Comparison of ENCODE assay signal across 7 cellular contexts in genomic region chr6:159151266-159151855, GRCh38. TPM values are rescaled to one million over a fixed set of nuclear protein-coding genes. Genes with fewer than 3 reads are reported as not detected.
DNase-seq lines count a peak whose midpoint lies in the region; ATAC-seq, FAIRE-seq and TF ChIP-seq lines count a peak whose summit lies in the region.

No MANE protein-coding gene starts in this region.

- TF ChIP-seq POLR2A in testis (IDR thresholded peaks at IDR 0.05): no peak

- H3K9me3 ChIP-seq in SJSA1 (replicated peaks): no peaks in the 10 kb centered on the region
- peaks cover 0 to 8% (median under 1%) of the 10 kb centered on the region in 4 donors for H3K9me3 ChIP-seq in liver (ENCODE audit: control insufficient read depth in 4 of 4, low read length in 3 of 4)
- no peaks in the 10 kb centered on the region for H3K9me3 ChIP-seq in testis

- H3K27me3 ChIP-seq in SJSA1 (replicated peaks) (no peaks in the 10 kb centered on the region), bronchial epithelial cell (ENCODE audit: control insufficient read depth, insufficient read depth, low read length) (no peaks in the 10 kb centered on the region), liver (ENCODE audit: control insufficient read depth in 4 of 4, insufficient read depth in 4 of 4, low read length in 3 of 4) (no peaks in the 10 kb centered on the region), testis (no peaks in the 10 kb centered on the region)

- H3K27me3 Mint-ChIP-seq in stimulated activated memory B cell treated with anti-CD40 and anti-IgM and Interleukin-4, amounts not matched to agents 10 μg/mL and 1 μg/mL and 100 μg/mL, for 72 hours: no peaks in the 10 kb centered on the region

- no peak overlapping the region for H3K4me3 ChIP-seq in SJSA1
- H3K4me3 ChIP-seq in bronchial epithelial cell (ENCODE audit: low read depth, low read length): no peak overlapping the region
- no peak overlapping the region for H3K4me3 ChIP-seq in liver (ENCODE audit: low read depth in 1 of 3, low read length in 3 of 3)
- H3K4me3 ChIP-seq in testis: no peak overlapping the region

- H3K9me3 Mint-ChIP-seq in stimulated activated memory B cell treated with anti-CD40 and anti-IgM and Interleukin-4, amounts not matched to agents 10 μg/mL and 1 μg/mL and 100 μg/mL, for 72 hours: peaks cover 8% of the 10 kb centered on the region

- no peak overlapping the region for H3K4me3 Mint-ChIP-seq in stimulated activated memory B cell treated with anti-CD40 and anti-IgM and Interleukin-4, amounts not matched to agents 10 μg/mL and 1 μg/mL and 100 μg/mL, for 72 hours

- no peak for ATAC-seq in stimulated activated memory B cell treated with anti-CD40 and anti-IgM and Interleukin-4, amounts not matched to agents 10 μg/mL and 1 μg/mL and 100 μg/mL, for 72 hours

- intact Hi-C loops in testis (cut with DNase I; ENCODE audit: low total_unique reads): no loop called here

- peaks cover 7% of the 10 kb centered on the region for H3K4me1 Mint-ChIP-seq in stimulated activated memory B cell treated with anti-CD40 and anti-IgM and Interleukin-4, amounts not matched to agents 10 μg/mL and 1 μg/mL and 100 μg/mL, for 72 hours

- DNase-seq in HS-5 (ENCODE audit: low read depth) (peak; percentile 31), SJSA1 (ENCODE audit: low read depth in 1 of 2, low spot score in 2 of 2) (peak; percentile 53 to 58), bronchial epithelial cell (ENCODE audit: low read depth) (peak; percentile 54), testis (peak; percentile 73)

- peak; percentile 55 to 65 for TF ChIP-seq RAD21 in liver (IDR thresholded peaks at IDR 0.05)

- H3K36me3 ChIP-seq in SJSA1 (no peaks in the 10 kb centered on the region), bronchial epithelial cell (ENCODE audit: control insufficient read depth, insufficient read depth, low read length) (no peaks in the 10 kb centered on the region), liver (ENCODE audit: control insufficient read depth in 4 of 4, insufficient read depth in 3 of 4, low read depth in 1 of 4, low read length in 3 of 4) (no peaks in the 10 kb centered on the region), testis (ENCODE audit: low read depth, missing control alignments) (no peaks in the 10 kb centered on the region)

- H3K9ac ChIP-seq in liver (ENCODE audit: low read depth in 1 of 2, low read length in 2 of 2): no peak overlapping the region

- H3K36me3 Mint-ChIP-seq in stimulated activated memory B cell treated with anti-CD40 and anti-IgM and Interleukin-4, amounts not matched to agents 10 μg/mL and 1 μg/mL and 100 μg/mL, for 72 hours: no peaks in the 10 kb centered on the region

- H3K4me1 ChIP-seq in SJSA1 (replicated peaks) (no peaks in the 10 kb centered on the region), liver (ENCODE audit: control insufficient read depth in 4 of 4, insufficient read depth in 4 of 4, low read length in 3 of 4) (peaks cover 0 to 1% (median 0%) of the 10 kb centered on the region in 4 donors), testis (no peaks in the 10 kb centered on the region)

- peak; percentile 76 for FAIRE-seq in G401.6 (lab: Jason Lieb, UNC)
- no peak for FAIRE-seq in bronchial epithelial cell (lab: Jason Lieb, UNC)

- TF ChIP-seq CTCF in bronchial epithelial cell (IDR thresholded peaks at IDR 0.05; ENCODE audit: insufficient read depth, low read length, severe bottlenecking) (peak; percentile 75), liver (IDR thresholded peaks at IDR 0.05; ENCODE audit: low read depth, low read length, missing input control) (peak; percentile 78), testis (IDR thresholded peaks at IDR 0.05) (peak; percentile 39 to 81 (median 68))

- WGBS in liver: 18% methylated on average over 7 of the region's 7 CpGs
- 18 to 25% methylated on average over 7 of the region's 7 CpGs for WGBS in testis, 2 donors

- H3K27ac ChIP-seq in SJSA1: no peak overlapping the region
- no peak overlapping the region for H3K27ac ChIP-seq in liver (ENCODE audit: low read depth in 1 of 2, low read length in 2 of 2)
- H3K27ac ChIP-seq in testis: no peak overlapping the region

- H3K27ac Mint-ChIP-seq in stimulated activated memory B cell treated with anti-CD40 and anti-IgM and Interleukin-4, amounts not matched to agents 10 μg/mL and 1 μg/mL and 100 μg/mL, for 72 hours: no peak overlapping the region

TF ChIP-seq in liver, 16 proteins besides CTCF, POLR2A, EP300 and RAD21:
- no peak for TF ChIP-seq HNF4G (IDR thresholded peaks at IDR 0.05)
- no peak for TF ChIP-seq TAF1 (conservative IDR thresholded peaks at IDR 0.05)
- TF ChIP-seq HNF4A (conservative IDR thresholded peaks at IDR 0.05): no peak
- TF ChIP-seq FOXA2 (IDR thresholded peaks at IDR 0.05): no peak
- no peak for TF ChIP-seq GABPA (IDR thresholded peaks at IDR 0.05 in 1 of 2, conservative IDR thresholded peaks at IDR 0.05 in 1 of 2)
- no peak for TF ChIP-seq ZBTB33 (IDR thresholded peaks at IDR 0.05)
- TF ChIP-seq NR2F2 (IDR thresholded peaks at IDR 0.05): no peak
- TF ChIP-seq JUND (IDR thresholded peaks at IDR 0.05): no peak
- TF ChIP-seq FOXA1 (IDR thresholded peaks at IDR 0.05): no peak

RNA-seq across cellular contexts. Expression of gene FNDC1, which starts 17.8 kb away (rescaled TPM):
- total RNA-seq in SJSA1 (2014; rRNA removed; shearing (Covaris generic)): 4.9 and 5.7 TPM in 2 replicates
- total RNA-seq in bronchial epithelial cell: not detected in 2 replicates
- total RNA-seq in liver: under 1 TPM; 0.17 to 0.47 TPM
- polyA plus RNA-seq in liver: under 1 TPM in 1 of 2 donors, not detected in 1; 0.10 TPM
- total RNA-seq in testis: 1 to 10 TPM in 1 of 2 donors, under 1 TPM in 1; 0.87 to 1.7 TPM
- 4.9 TPM for polyA plus RNA-seq in testis (ENCODE audit: insufficient read depth, low read depth, low replicate concordance)
